Comparison of ENCODE assay signal across 2 cellular contexts in the genomic region with DNA sequence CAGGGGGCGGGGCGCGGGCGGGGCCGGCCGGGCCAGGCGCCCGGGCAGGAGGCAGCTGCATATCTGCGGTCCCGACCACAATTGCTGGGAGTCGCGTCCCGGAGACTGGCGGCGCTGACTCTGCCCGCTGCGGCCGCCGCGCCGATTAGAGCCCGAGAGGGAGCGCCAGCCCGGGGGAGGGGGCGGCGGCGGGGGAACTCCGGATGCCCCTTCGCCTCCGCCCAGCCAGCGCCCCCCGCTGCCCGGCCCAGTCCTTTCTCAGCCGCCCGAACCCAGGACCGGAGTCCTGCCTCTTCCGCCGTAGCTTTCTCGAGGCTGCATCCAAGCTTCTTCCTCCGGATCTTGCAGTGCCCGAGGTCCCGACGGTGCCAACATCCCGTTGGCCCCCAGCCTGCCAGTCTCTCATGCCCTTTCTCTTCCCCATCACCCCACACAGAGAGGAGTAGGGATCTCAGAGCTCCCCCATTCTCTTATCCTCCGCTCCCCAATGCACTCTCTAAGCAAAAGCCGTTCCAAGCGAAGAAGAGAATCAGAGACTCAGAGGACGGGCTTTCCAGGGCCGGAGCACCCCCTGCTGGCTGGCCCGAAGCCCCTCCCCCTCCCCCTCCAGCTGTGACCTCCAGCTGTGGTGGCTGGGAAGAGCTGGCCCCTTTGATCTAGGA.
TF ChIP-seq lines count a peak whose summit lies in the region.

No MANE protein-coding gene starts in this region.

TF ChIP-seq in A549, 52 proteins besides CTCF, POLR2A, EP300 and RAD21:
- TF ChIP-seq HEYL (CRISPR knock-in tag; IDR thresholded peaks at IDR 0.05) (no peak), CHD2 (IDR thresholded peaks at IDR 0.05; ENCODE audit: low read length, partially characterized antibody) (peak; percentile 45), SMC3 (IDR thresholded peaks at IDR 0.05) (peak; percentile 68; the same call in 2 of the 3 replicates), MAX (IDR thresholded peaks at IDR 0.05) (peak; percentile 47), KDM1A (IDR thresholded peaks at IDR 0.05; ENCODE audit: low read depth) (peak; percentile 76; the same call in 1 of the 2 replicates), PBX3 (IDR thresholded peaks at IDR 0.05) (0 out of 2 replicates have a peak, but pooled peaks have one; percentile 50), SREBF2 (IDR thresholded peaks at IDR 0.05) (no peak), JUN (IDR thresholded peaks at IDR 0.05) (peak in 1 of 2 experiments; percentile 62; a peak in 2 of 5 replicates)

TF ChIP-seq in SK-N-SH, 30 proteins besides CTCF, POLR2A, EP300 and RAD21:
- no peak for TF ChIP-seq FOXJ3 (CRISPR knock-in tag; IDR thresholded peaks at IDR 0.05)
- TF ChIP-seq RFX5 (IDR thresholded peaks at IDR 0.05; ENCODE audit: low read length) = peak; percentile 36; the same call in 1 of the 2 replicates
- TF ChIP-seq GABPA (IDR thresholded peaks at IDR 0.05; ENCODE audit: low read depth) = peak; percentile 48
- no peak for TF ChIP-seq JUND (IDR thresholded peaks at IDR 0.05)
- TF ChIP-seq GATA2 (CRISPR knock-in tag; IDR thresholded peaks at IDR 0.05) = no peak
- TF ChIP-seq TEAD4 (IDR thresholded peaks at IDR 0.05; ENCODE audit: borderline replicate concordance, insufficient read depth) = no peak
- TF ChIP-seq NRF1 (IDR thresholded peaks at IDR 0.05; ENCODE audit: low read depth, low read length) = no peak
- TF ChIP-seq MXI1 (IDR thresholded peaks at IDR 0.05; ENCODE audit: low read depth, low read length) = no peak
- no peak for TF ChIP-seq EZH2phosphoT487 (IDR thresholded peaks at IDR 0.05; ENCODE audit: borderline replicate concordance, low read depth)
- TF ChIP-seq POLR2AphosphoS5 (IDR thresholded peaks at IDR 0.05; ENCODE audit: low read depth, low read length) = 0 out of 2 replicates have a peak, but pooled peaks have one; percentile 38
- no peak for TF ChIP-seq USF2 (IDR thresholded peaks at IDR 0.05; ENCODE audit: borderline replicate concordance, low read depth, low read length)
- TF ChIP-seq REST (IDR thresholded peaks at IDR 0.05; ENCODE audit: low read depth, low read length) = 0 out of 2 replicates have a peak, but pooled peaks have one; percentile 17
- no peak for TF ChIP-seq ELF1 (IDR thresholded peaks at IDR 0.05)
- TF ChIP-seq YY1 (IDR thresholded peaks at IDR 0.05; ENCODE audit: low read depth) = no peak
- no peak for TF ChIP-seq IRF3 (IDR thresholded peaks at IDR 0.05; ENCODE audit: low read depth, low read length)
- no peak for TF ChIP-seq ZBTB33 (IDR thresholded peaks at IDR 0.05; ENCODE audit: borderline replicate concordance, low read depth)
- TF ChIP-seq NFIC (IDR thresholded peaks at IDR 0.05; ENCODE audit: borderline replicate concordance) = no peak
- no peak for TF ChIP-seq PBX3 (IDR thresholded peaks at IDR 0.05)
- TF ChIP-seq, protein P1, sequence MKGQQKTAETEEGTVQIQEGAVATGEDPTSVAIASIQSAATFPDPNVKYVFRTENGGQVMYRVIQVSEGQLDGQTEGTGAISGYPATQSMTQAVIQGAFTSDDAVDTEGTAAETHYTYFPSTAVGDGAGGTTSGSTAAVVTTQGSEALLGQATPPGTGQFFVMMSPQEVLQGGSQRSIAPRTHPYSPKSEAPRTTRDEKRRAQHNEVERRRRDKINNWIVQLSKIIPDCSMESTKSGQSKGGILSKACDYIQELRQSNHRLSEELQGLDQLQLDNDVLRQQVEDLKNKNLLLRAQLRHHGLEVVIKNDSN (IDR thresholded peaks at IDR 0.05; ENCODE audit: borderline replicate concordance, low read depth) = no peak
- TF ChIP-seq RXRA (IDR thresholded peaks at IDR 0.05; ENCODE audit: borderline replicate concordance, low read depth) = no peak; the same call in 1 of the 2 replicates
- TF ChIP-seq FOSL2 (IDR thresholded peaks at IDR 0.05; ENCODE audit: borderline replicate concordance, low read depth) = no peak
- no peak; the same call in 1 of the 2 replicates for TF ChIP-seq MAX (IDR thresholded peaks at IDR 0.05; ENCODE audit: low read depth)
- no peak for TF ChIP-seq CHD2 (IDR thresholded peaks at IDR 0.05; ENCODE audit: low read length, partially characterized antibody)
- no peak for TF ChIP-seq FOXM1 (IDR thresholded peaks at IDR 0.05; ENCODE audit: low read depth)
- TF ChIP-seq RCOR1 (IDR thresholded peaks at IDR 0.05; ENCODE audit: low read length) = no peak
- no peak for TF ChIP-seq SIN3A (IDR thresholded peaks at IDR 0.05; ENCODE audit: borderline replicate concordance, low read depth, low read length)
- peak; percentile 47; the same call in 1 of the 2 replicates for TF ChIP-seq TAF1 (IDR thresholded peaks at IDR 0.05; ENCODE audit: borderline replicate concordance, low read depth, low read length)
- TF ChIP-seq SMC3 (IDR thresholded peaks at IDR 0.05; ENCODE audit: low read depth, low read length) = peak; percentile 74
- no peak for TF ChIP-seq TCF12 (IDR thresholded peaks at IDR 0.05)
- TF ChIP-seq MEF2A (IDR thresholded peaks at IDR 0.05; ENCODE audit: borderline replicate concordance, low read depth) = no peak
TF ChIP-seq in SK-N-SH: peak in this region for 6.
